In genomic region chr12:26633591-26634210, GRCh38 we compare ENCODE assay signal across 14 cellular contexts.
DNase-seq lines count a peak whose midpoint lies in the region; ATAC-seq, FAIRE-seq and TF ChIP-seq lines count a peak whose summit lies in the region.
"Had no signal": no experiment of that assay in that cellular context is flagged by ENCODE, and none has a peak within 500 bp of the region (broad histone marks: within the 10 kb centered on the region; RNA-seq: fewer than 3 reads in every experiment).

No MANE protein-coding gene starts in this region.

- H3K79me1 ChIP-seq in mesendoderm (ENCODE audit: low read length) = no peaks in the 10 kb centered on the region

- no peak overlapping the region for H2BK5ac ChIP-seq in mesendoderm (ENCODE audit: low read length)

- no peaks in the 10 kb centered on the region for H3K4me1 ChIP-seq in mesendoderm (ENCODE audit: control insufficient read depth, low read depth, low read length)

- no peaks in the 10 kb centered on the region for H3K9me3 Mint-ChIP-seq in naive thymus-derived CD8-positive, alpha-beta T cell
- H3K9me3 Mint-ChIP-seq: CD8-positive, alpha-beta T cell had no signal

- H2BK15ac ChIP-seq in mesendoderm (replicated peaks; ENCODE audit: low read depth) = no peak overlapping the region

- ATAC-seq in naive thymus-derived CD8-positive, alpha-beta T cell = no peak
- ATAC-seq in GM21723 (IDR thresholded peaks at IDR 0.05; ENCODE audit: unreplicated experiment) = no peak
- ATAC-seq in left ventricle myocardium superior = no peak
- no peak for ATAC-seq in HG03565 (IDR thresholded peaks at IDR 0.05; ENCODE audit: unreplicated experiment)
- ATAC-seq: CD8-positive, alpha-beta T cell; PC-3 had no signal

- no peaks in the 10 kb centered on the region for H3K79me2 ChIP-seq in mesendoderm (ENCODE audit: control insufficient read depth, insufficient read depth, low read length)
- H3K79me2 ChIP-seq: hepatocyte had no signal

- no peaks in the 10 kb centered on the region for H3K36me3 ChIP-seq in MG63
- H3K36me3 ChIP-seq in mesendoderm (ENCODE audit: control insufficient read depth, insufficient read depth, low read length) = no peaks in the 10 kb centered on the region

- peak overlapping the region in 57 of 59 donors; percentile 6 to 92 (median 76) for H3K27ac ChIP-seq in dorsolateral prefrontal cortex
- no peak overlapping the region for H3K27ac ChIP-seq in mesendoderm (ENCODE audit: low read depth, low read length)
- H3K27ac ChIP-seq: hepatocyte had no signal

- no peaks in the 10 kb centered on the region for H3K27me3 ChIP-seq in MG63
- no peaks in the 10 kb centered on the region for H3K27me3 ChIP-seq in dorsolateral prefrontal cortex
- no peaks in the 10 kb centered on the region for H3K27me3 ChIP-seq in mesendoderm (ENCODE audit: insufficient read depth, low read length, poor library complexity)
- H3K27me3 ChIP-seq: hepatocyte had no signal

- no peak for DNase-seq in D721Med (ENCODE audit: insufficient read length, low spot score)
- peak; percentile 65 for DNase-seq in MG63
- DNase-seq in dorsolateral prefrontal cortex = no peak
- DNase-seq in mesendoderm = peak; percentile 47
- DNase-seq in naive thymus-derived CD8-positive, alpha-beta T cell = no peak
- DNase-seq in left ventricle myocardium superior = no peak
- DNase-seq: CD8-positive, alpha-beta T cell; NCI-H2029; PC-3; stimulated activated naive CD4-positive, alpha-beta T cell had no signal

- no peak overlapping the region for H3K9ac ChIP-seq in mesendoderm (ENCODE audit: low read length)

- H2BK120ac ChIP-seq in mesendoderm (ENCODE audit: low read depth, low read length) = no peak overlapping the region

- H3K36me3 Mint-ChIP-seq in naive thymus-derived CD8-positive, alpha-beta T cell = peaks cover 0 to 40% (median 23%) of the 10 kb centered on the region in 3 donors

- H2AK5ac ChIP-seq in mesendoderm (ENCODE audit: low read length) = no peak overlapping the region

- TF ChIP-seq CTCF in D721Med (IDR thresholded peaks at IDR 0.05; ENCODE audit: insufficient read depth, missing control alignments) (no peak), dorsolateral prefrontal cortex (IDR thresholded peaks at IDR 0.05 in 54 of 56, conservative IDR thresholded peaks at IDR 0.05 in 2 of 56; ENCODE audit: low read depth in 1 of 56, partially characterized antibody in 56 of 56) (peak in 5 of 56 donors; percentile 5 to 20 (median 14))

- H3K56ac ChIP-seq in mesendoderm (ENCODE audit: low read length) = no peak overlapping the region

- peak overlapping the region in 2 of 10 donors; percentile 23 to 30 for H3K27ac Mint-ChIP-seq in naive thymus-derived CD8-positive, alpha-beta T cell
- H3K27ac Mint-ChIP-seq: CD8-positive, alpha-beta T cell had no signal

- H3K4me2 ChIP-seq in mesendoderm (ENCODE audit: low read length) = no peak overlapping the region
- H3K4me2 ChIP-seq: hepatocyte had no signal

- WGBS in mesendoderm (ENCODE audit: extremely low coverage, insufficient coverage, low lambda C conversion rate) = no CpG with 5 or more reads among the region's 5 CpGs

- POLR2A ChIA-PET in naive thymus-derived CD8-positive, alpha-beta T cell (lab: Charles Lee) = no interaction called here

- H3K4me1 Mint-ChIP-seq in naive thymus-derived CD8-positive, alpha-beta T cell = no peaks in the 10 kb centered on the region

- H3K18ac ChIP-seq in mesendoderm (ENCODE audit: low read length) = no peak overlapping the region

- no peaks in the 10 kb centered on the region for H3K27me3 Mint-ChIP-seq in naive thymus-derived CD8-positive, alpha-beta T cell

- no peak overlapping the region for H4K5ac ChIP-seq in mesendoderm (ENCODE audit: low read length)

- H4K8ac ChIP-seq in mesendoderm (ENCODE audit: low read depth, low read length) = no peak overlapping the region

- H3K23ac ChIP-seq in mesendoderm (ENCODE audit: low read length) = no peak overlapping the region

- no peaks in the 10 kb centered on the region for H3K9me3 ChIP-seq in MG63

- H3K4ac ChIP-seq in mesendoderm (ENCODE audit: low read depth, low read length) = no peak overlapping the region

- H3K4me3 Mint-ChIP-seq in naive thymus-derived CD8-positive, alpha-beta T cell = no peak overlapping the region
- H3K4me3 Mint-ChIP-seq: CD8-positive, alpha-beta T cell had no signal

- intact Hi-C loops in dorsolateral prefrontal cortex (cut with DNase I) (loop anchor here (5.0 to 10.0 kb wide), 2 partner anchors 61 to 521 kb away; no protein-coding TSS in a partner anchor), left ventricle myocardium superior (cut with micrococcal nuclease) (no loop called here)

- no peak overlapping the region for H3K4me3 ChIP-seq in MG63
- peak overlapping the region in 7 of 59 donors; percentile 2 to 22 (median 11) for H3K4me3 ChIP-seq in dorsolateral prefrontal cortex
- no peak overlapping the region for H3K4me3 ChIP-seq in mesendoderm (ENCODE audit: low read length)
- H3K4me3 ChIP-seq: hepatocyte had no signal

- FAIRE-seq in D721Med (lab: Jason Lieb, UNC) = peak; percentile 46
- FAIRE-seq: colon had no signal

Comparison
In these comparisons a context has a peak if more than half of its experiments do, and no peak if none do; other contexts are left out.
1. DNase-seq: peak in MG63 (single experiment) and mesendoderm (single experiment); none in D721Med (single experiment), dorsolateral prefrontal cortex (0 of 10), naive thymus-derived CD8-positive, alpha-beta T cell (0 of 10) and left ventricle myocardium superior (single experiment).